Comparison of ENCODE assay signal across 9 cellular contexts in the genomic region with DNA sequence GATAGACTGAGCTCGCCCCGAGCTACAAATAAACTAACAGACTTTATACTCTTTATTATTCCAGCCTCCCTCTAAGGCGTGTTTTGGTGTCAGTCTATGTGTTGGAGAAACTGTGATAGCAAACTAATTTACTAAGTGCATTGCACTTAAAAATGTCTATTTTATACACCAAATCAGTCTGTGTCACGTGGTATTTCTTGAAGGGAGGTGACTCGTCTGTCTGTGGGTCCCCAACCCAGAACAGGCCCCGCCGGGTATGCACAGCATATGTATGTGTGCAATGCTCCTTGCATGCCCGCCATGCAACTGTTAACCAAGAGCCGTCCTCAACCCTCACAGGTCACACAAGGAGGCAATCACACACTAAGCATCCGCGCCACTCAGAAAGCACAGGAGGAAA. TPM values are rescaled to one million over a fixed set of nuclear protein-coding genes. Genes with fewer than 3 reads are reported as not detected.
"Had no signal": no experiment of that assay in that cellular context is flagged by ENCODE, and none has a peak within 500 bp of the region (broad histone marks: within the 10 kb centered on the region; RNA-seq: fewer than 3 reads in every experiment).

No MANE protein-coding gene starts in this region.

- ATAC-seq: HCT116 had no signal

- H2AFZ ChIP-seq: GM23248 had no signal

- H3K9me3 ChIP-seq: HAP-1 had no signal

- H3K9ac ChIP-seq: GM23248 had no signal

- H3K4me3 ChIP-seq: GM23248, HAP-1 had no signal

- H3K27ac Mint-ChIP-seq: HFFc6 had no signal

- H3K27ac ChIP-seq: GM23248, HL-60 had no signal

- H3K4me3 Mint-ChIP-seq: HFFc6 had no signal

- DNase-seq: GM23248, GOT3, H7, HFFc6, IMR-90, KBM-7 had no signal

- H3K4me1 ChIP-seq: HAP-1 had no signal

- H3K9me3 Mint-ChIP-seq: HFFc6 had no signal

- H3K36me3 ChIP-seq: HAP-1 had no signal

RNA-seq across cellular contexts. Expression of a gene that starts 4.4 kb away (rescaled TPM):
- total RNA-seq: GM23248, HFFc6, IMR-90 had no signal
- polyA plus RNA-seq: GM23248 had no signal
